ENCODE assay signal across 8 cellular contexts in the genomic region with DNA sequence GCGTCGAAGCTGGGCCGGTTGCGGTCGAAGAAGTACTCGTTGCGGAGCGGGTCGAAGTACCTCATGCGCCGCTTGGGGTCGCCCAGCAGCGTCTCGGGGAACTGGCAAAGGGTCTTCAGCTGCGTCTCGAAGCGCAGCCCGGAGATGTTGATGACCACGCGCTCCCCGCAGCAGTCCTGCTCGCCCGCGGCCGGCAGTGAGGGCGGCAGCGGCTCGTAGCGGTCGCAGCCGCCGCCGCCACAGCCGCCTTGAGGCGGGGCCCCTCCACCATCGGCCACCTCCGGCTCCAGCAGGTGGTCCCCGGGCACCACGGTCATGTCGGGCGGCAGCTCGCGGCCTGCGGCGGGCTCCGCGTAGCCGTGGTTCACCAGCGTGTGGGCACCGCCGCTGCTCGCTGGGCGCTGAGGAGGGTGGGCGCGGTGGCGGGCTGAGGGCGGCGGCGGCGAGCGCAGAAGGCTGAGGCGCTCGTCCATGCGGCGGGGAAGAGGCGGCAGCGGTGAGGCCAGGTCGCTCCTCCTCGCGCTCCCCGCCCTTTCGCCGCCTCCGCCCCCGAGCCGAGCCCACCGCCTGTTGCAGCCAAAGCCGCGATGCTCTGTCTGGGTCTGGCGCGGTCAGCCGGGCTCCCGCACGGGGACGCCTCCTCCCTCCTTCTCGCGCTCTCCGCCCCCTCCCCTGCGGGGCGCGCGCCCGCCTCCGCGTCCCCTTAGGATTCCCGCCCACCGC. TPM values are rescaled to one million over a fixed set of nuclear protein-coding genes. Genes with fewer than 3 reads are reported as not detected.
DNase-seq lines count a peak whose midpoint lies in the region; ATAC-seq and TF ChIP-seq lines count a peak whose summit lies in the region.

A gene (minus strand): TSS at position 604 of the 723 bp plus-strand sequence. CDS start 131 bp downstream, at position 473.

- intact Hi-C loops in ascending aorta (cut with DNase I): no loop called here

- ATAC-seq in HG02759 (IDR thresholded peaks at IDR 0.05; ENCODE audit: unreplicated experiment): peak; percentile 39

- H3K9me3 ChIP-seq in ascending aorta: no peaks in the 10 kb centered on the region

- no peak for TF ChIP-seq CTCF in ascending aorta (IDR thresholded peaks at IDR 0.05)

- no peaks in the 10 kb centered on the region for H3K4me1 ChIP-seq in ascending aorta

- peaks cover 25% of the 10 kb centered on the region for H3K27me3 ChIP-seq in ascending aorta

- no peak within 1 kb of the TSS for H3K27ac ChIP-seq in ascending aorta

- peak within 1 kb of the TSS; percentile 45 to 56 for H3K4me3 ChIP-seq in ascending aorta

- DNase-seq in COLO668 (lab: John Stamatoyannopoulos, UW; ENCODE audit: unreplicated experiment) (peak; percentile 78), T follicular helper cell (ENCODE audit: low read depth) (peak; percentile 53), ascending aorta (ENCODE audit: low spot score in 2 of 2) (peak in 1 of 2 donors; percentile 63), left kidney (ENCODE audit: low read depth, low spot score) (peak; percentile 83), SKM-1 treated with dmso at 0.1 percent for 144 hours (lab: John Stamatoyannopoulos, UW; ENCODE audit: unreplicated experiment) (no peak), SHP77 (lab: John Stamatoyannopoulos, UW) (no peak)
- DNase-seq in stimulated activated CD4-positive, alpha-beta T cell treated with anti-CD3 and anti-CD28 coated beads, Interleukin-4, amount 100 ng/mL, for 24 hours: peak; percentile 60

- no peaks in the 10 kb centered on the region for H3K36me3 ChIP-seq in ascending aorta

RNA-seq across cellular contexts. Expression of the gene that starts here (rescaled TPM):
- not detected for total RNA-seq in ascending aorta

Comparison
In these comparisons a context has a peak if more than half of its experiments do, and no peak if none do; other contexts are left out.
1. DNase-seq: peak in COLO668 (single experiment), T follicular helper cell (single experiment), left kidney (single experiment) and stimulated activated CD4-positive, alpha-beta T cell treated with anti-CD3 and anti-CD28 coated beads, Interleukin-4, amount 100 ng/mL, for 24 hours (single experiment); none in SKM-1 treated with dmso at 0.1 percent for 144 hours (single experiment) and SHP77 (0 of 2).